In genomic region chr18:22335644-22336275, GRCh38 we compare ENCODE assay signal across 25 cellular contexts.
A peak's percentile ranks its signal among the peaks of the same experiment; 100 is the strongest.
DNase-seq lines count a peak whose midpoint lies in the region; ATAC-seq and TF ChIP-seq lines count a peak whose summit lies in the region.
"Had no signal": no experiment of that assay in that cellular context is flagged by ENCODE, and none has a peak within 500 bp of the region (broad histone marks: within the 10 kb centered on the region; RNA-seq: fewer than 3 reads in every experiment).

No MANE protein-coding gene starts in this region.

- ATAC-seq in body of pancreas = peak; percentile 28
- ATAC-seq in HG03439 (IDR thresholded peaks at IDR 0.05; ENCODE audit: unreplicated experiment) = no peak
- ATAC-seq in GM21619 (IDR thresholded peaks at IDR 0.05; ENCODE audit: unreplicated experiment) = no peak
- ATAC-seq: A549 had no signal

- no peaks in the 10 kb centered on the region for H3K9me3 ChIP-seq in CD8-positive, alpha-beta memory T cell (ENCODE audit: low read length)
- H3K9me3 ChIP-seq in body of pancreas (no peaks in the 10 kb centered on the region), right atrium auricular region (no peaks in the 10 kb centered on the region), muscle layer of duodenum (ENCODE audit: control insufficient read depth in 1 of 2, low read length in 2 of 2) (no peaks in the 10 kb centered on the region)
- H3K9me3 ChIP-seq: A549, BE2C, HAP-1 had no signal

- peak overlapping the region in 7 of 8 donors; percentile 0 to 82 (median 25) for H3K27ac Mint-ChIP-seq in CD8-positive, alpha-beta memory T cell
- H3K27ac Mint-ChIP-seq: activated naive CD8-positive, alpha-beta T cell; activated T-helper 1 cell treated with anti-CD3 and anti-CD28 coated beads, Interleukin-12 subunit alpha, Interleukin-12 subunit beta, Interleukin-2, Interleukin-4 antibody, amounts not matched to agents 30 ng/mL and 10 ng/mL and 1 ng/mL, durations not matched to agents 14 hours and 24 hours and 36 hours had no signal

- TF ChIP-seq CTCF in body of pancreas (IDR thresholded peaks at IDR 0.05) (no peak), right atrium auricular region (IDR thresholded peaks at IDR 0.05) (no peak)

- no peak for DNase-seq in CD8-positive, alpha-beta memory T cell
- DNase-seq in body of pancreas (no peak), right atrium auricular region (ENCODE audit: low spot score) (no peak), NCI-H1092 treated with DMSO at 0.1 percent for 48 hours (lab: John Stamatoyannopoulos, UW) (no peak), posterior vena cava (ENCODE audit: low spot score) (no peak)
- DNase-seq: activated CD4-positive, alpha-beta T cell treated with anti-CD3 and anti-CD28 coated beads for 1 hour; BE2C; foreskin fibroblast; Kasumi-1; kidney glomerular epithelial cell; NCI-H1105; NCI-H2081 treated with DMSO at 0.1 percent for 48 hours; NCI-H446 treated with DMSO at 0.1 percent for 48 hours; NK-92 treated with Interleukin-12 subunit alpha and Interleukin-12 subunit beta, amount 100 ng/mL, for 24 hours; nucleus accumbens; retina; substantia nigra had no signal

- no peaks in the 10 kb centered on the region for H3K27me3 ChIP-seq in CD8-positive, alpha-beta memory T cell (ENCODE audit: insufficient read depth, low read length, poor library complexity, severe bottlenecking)
- H3K27me3 ChIP-seq in body of pancreas (no peaks in the 10 kb centered on the region), right atrium auricular region (no peaks in the 10 kb centered on the region), muscle layer of duodenum (ENCODE audit: low read depth, low read length) (no peaks in the 10 kb centered on the region)
- H3K27me3 ChIP-seq: BE2C had no signal

- TF ChIP-seq POLR2A in body of pancreas (IDR thresholded peaks at IDR 0.05) = no peak

- no peaks in the 10 kb centered on the region for H3K9me3 Mint-ChIP-seq in CD8-positive, alpha-beta memory T cell
- H3K9me3 Mint-ChIP-seq: activated T-helper 1 cell treated with anti-CD3 and anti-CD28 coated beads, Interleukin-12 subunit alpha, Interleukin-12 subunit beta, Interleukin-2, Interleukin-4 antibody, amounts not matched to agents 30 ng/mL and 10 ng/mL and 1 ng/mL, durations not matched to agents 14 hours and 24 hours and 36 hours had no signal

- POLR2A ChIA-PET in CD8-positive, alpha-beta memory T cell (lab: Charles Lee) = no interaction called here

- H3K4me1 ChIP-seq in CD8-positive, alpha-beta memory T cell (ENCODE audit: insufficient read depth, low read length) = peaks cover 29% of the 10 kb centered on the region
- H3K4me1 ChIP-seq in body of pancreas (peaks cover 8% of the 10 kb centered on the region), right atrium auricular region (peaks cover 0 to 33% of the 10 kb centered on the region in 2 donors), muscle layer of duodenum (ENCODE audit: control insufficient read depth in 1 of 2, insufficient read depth in 2 of 2, low read length in 2 of 2) (peaks cover 2 to 5% of the 10 kb centered on the region in 2 donors)
- H3K4me1 ChIP-seq: A549, BE2C, HAP-1 had no signal

- peaks cover 0 to 2% of the 10 kb centered on the region in 2 donors for H3K27me3 Mint-ChIP-seq in CD8-positive, alpha-beta memory T cell
- H3K27me3 Mint-ChIP-seq: activated naive CD8-positive, alpha-beta T cell had no signal

- 56 to 58% methylated on average over 16 to 17 of the region's 17 CpGs for WGBS in body of pancreas, 2 donors

- no peak overlapping the region for H3K27ac ChIP-seq in CD8-positive, alpha-beta memory T cell (ENCODE audit: low read depth, low read length)
- H3K27ac ChIP-seq in body of pancreas = peak overlapping the region in 3 of 4 donors; percentile 58 to 63 (median 58)
- H3K27ac ChIP-seq in right atrium auricular region = peak overlapping the region; percentile 39 to 49
- H3K27ac ChIP-seq in muscle layer of duodenum (ENCODE audit: low read length) = peak overlapping the region; percentile 72
- H3K27ac ChIP-seq: A549, epithelial cell of prostate had no signal

- peaks cover 58 to 65% (median 64%) of the 10 kb centered on the region in 3 donors for H3K4me1 Mint-ChIP-seq in CD8-positive, alpha-beta memory T cell

- CTCF ChIA-PET in CD8-positive, alpha-beta memory T cell (lab: Charles Lee) = interaction anchor here (1.6 to 2.1 kb wide), 2 partner anchors 9 to 11 kb away, joined by 5 to 6 read pairs; no protein-coding TSS in a partner anchor

- intact Hi-C loops in body of pancreas (cut with DNase I) = no loop called here
- intact Hi-C loops in posterior vena cava (cut with DNase I) = loop anchor here in 1 of 2 donors (5.0 kb wide), 1 partner anchor 148 kb away; no protein-coding TSS in a partner anchor

- H3K4me3 ChIP-seq in CD8-positive, alpha-beta memory T cell (ENCODE audit: low read length) = no peak overlapping the region
- no peak overlapping the region for H3K4me3 ChIP-seq in body of pancreas
- H3K4me3 ChIP-seq in right atrium auricular region = peak overlapping the region in 1 of 2 donors; percentile 11
- peak overlapping the region in 1 of 2 donors; percentile 23 for H3K4me3 ChIP-seq in muscle layer of duodenum (ENCODE audit: low read depth in 1 of 2, low read length in 2 of 2)
- H3K4me3 ChIP-seq: A549, HAP-1 had no signal

- H3K4me3 Mint-ChIP-seq in CD8-positive, alpha-beta memory T cell = peak overlapping the region in 1 of 7 donors; percentile 45
- H3K4me3 Mint-ChIP-seq: activated naive CD8-positive, alpha-beta T cell; activated T-helper 1 cell treated with anti-CD3 and anti-CD28 coated beads, Interleukin-12 subunit alpha, Interleukin-12 subunit beta, Interleukin-2, Interleukin-4 antibody, amounts not matched to agents 30 ng/mL and 10 ng/mL and 1 ng/mL, durations not matched to agents 14 hours and 24 hours and 36 hours had no signal

- peaks cover 0 to 4% (median 0%) of the 10 kb centered on the region in 3 donors for H3K36me3 Mint-ChIP-seq in CD8-positive, alpha-beta memory T cell
- H3K36me3 Mint-ChIP-seq: activated naive CD8-positive, alpha-beta T cell had no signal

- H3K36me3 ChIP-seq in CD8-positive, alpha-beta memory T cell (ENCODE audit: insufficient read depth, low read length) = no peaks in the 10 kb centered on the region
- H3K36me3 ChIP-seq in body of pancreas (replicated peaks in 1 of 2; ENCODE audit: insufficient read depth in 1 of 2, low read depth in 2 of 2) (no peaks in the 10 kb centered on the region), right atrium auricular region (no peaks in the 10 kb centered on the region), muscle layer of duodenum (ENCODE audit: control insufficient read depth in 1 of 2, insufficient read depth in 2 of 2, low read length in 2 of 2) (no peaks in the 10 kb centered on the region)
- H3K36me3 ChIP-seq: BE2C, HAP-1 had no signal
